In the genomic region with DNA sequence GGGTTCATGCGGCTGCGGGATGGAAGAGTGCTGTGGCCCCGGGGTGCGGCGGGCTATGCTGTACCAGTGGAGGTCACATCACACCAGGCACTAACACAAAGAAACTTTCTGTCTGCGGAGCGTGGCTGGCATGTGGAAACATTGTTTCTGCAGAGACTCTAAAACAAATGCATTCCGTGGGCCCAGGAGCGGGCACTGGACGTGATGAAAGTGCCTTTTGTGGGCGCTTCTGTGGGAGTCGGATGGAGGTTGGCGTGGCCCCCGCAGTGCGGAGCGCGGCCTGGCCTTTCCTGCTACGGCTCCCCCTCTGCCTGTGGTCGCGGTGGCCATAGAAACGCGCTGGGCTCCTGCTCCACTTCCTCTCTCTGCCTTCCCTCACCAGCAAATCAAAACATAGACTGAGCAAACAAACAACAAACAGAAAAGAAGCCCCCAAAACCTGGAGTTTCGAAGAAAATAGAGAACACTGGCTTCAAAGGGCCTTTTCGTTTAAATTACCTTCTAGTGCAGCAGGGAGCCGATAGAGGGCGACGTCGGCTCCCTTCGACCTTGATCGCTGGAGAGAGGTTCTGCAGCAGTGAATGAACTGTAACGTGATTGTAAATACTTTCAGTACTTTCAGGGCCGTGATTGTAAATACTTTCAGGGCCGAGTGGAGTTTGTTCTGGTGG, we compare ENCODE assay signal across 8 cellular contexts. TPM values are rescaled to one million over a fixed set of nuclear protein-coding genes. Genes with fewer than 3 reads are reported as not detected.
DNase-seq lines count a peak whose midpoint lies in the region; ATAC-seq and TF ChIP-seq lines count a peak whose summit lies in the region.

No MANE protein-coding gene starts in this region.

- peaks cover 6% of the 10 kb centered on the region for H3K4me1 Mint-ChIP-seq in Caco-2 (ENCODE audit: low read depth, unreplicated experiment)

- BruUV-seq in Caco-2 (replicated peaks; lab: Mats Ljungman, UMichigan), result no TSS peak

- no peaks in the 10 kb centered on the region for H3K27me3 ChIP-seq in Caco-2 (replicated peaks; ENCODE audit: control insufficient read depth, insufficient read depth, low read length)
- H3K27me3 ChIP-seq in left lung, result no peaks in the 10 kb centered on the region

- peak; percentile 86 for ATAC-seq in GM19452 (IDR thresholded peaks at IDR 0.05; ENCODE audit: unreplicated experiment)
- peak; percentile 77 for ATAC-seq in HG03521 (IDR thresholded peaks at IDR 0.05; ENCODE audit: unreplicated experiment)
- ATAC-seq in left lung, result peak; percentile 95

- peak overlapping the region; percentile 25 for H3K4me3 Mint-ChIP-seq in Caco-2 (ENCODE audit: unreplicated experiment)

- POLR2A ChIA-PET in Caco-2 (lab: Charles Lee), result no interaction called here

- CTCF ChIA-PET in Caco-2 (lab: Charles Lee), result interaction anchor here (0.7 to 1.2 kb wide), 3 partner anchors 20 to 128 kb away, joined by 3 to 7 read pairs (median 3); no protein-coding TSS in a partner anchor

- H3K4me3 ChIP-seq in Caco-2 (ENCODE audit: low read depth, low read length) (no peak overlapping the region), left lung (peak overlapping the region in 1 of 2 donors; percentile 28)

- in situ Hi-C loops in T47D (cut with HindIII; ENCODE audit: low pct_unique_long_range_greater_than_20kb, low sequenced_read_pairs), result no loop called here

- intact Hi-C loops in Caco-2 (cut with micrococcal nuclease; ENCODE audit: unreplicated experiment), result loop anchor here (1.0 kb wide), 1 partner anchor 64 kb away; no protein-coding TSS in a partner anchor
- intact Hi-C loops in left lung (cut with DNase I), result no loop called here

- DNase-seq in Caco-2 (peak in 1 of 2 experiments; percentile 53), T-helper 2 cell (peak in 4 of 5 experiments; percentile 19 to 74 (median 22)), T47D (ENCODE audit: low read depth in 1 of 2, low spot score in 1 of 2) (peak; percentile 18 to 50), left lung (peak in 1 of 2 donors; percentile 81), NCI-H1105 treated with DMSO at 0.1 percent for 48 hours (lab: John Stamatoyannopoulos, UW) (no peak)
- DNase-seq in stimulated activated CD8-positive, alpha-beta memory T cell treated with anti-CD3 and anti-CD28 coated beads, Interleukin-2, amount 100 ng/mL, for 48 hours (ENCODE audit: low read depth in 2 of 2), result peak; percentile 17 to 26

- H3K36me3 Mint-ChIP-seq in Caco-2 (ENCODE audit: insufficient read depth, unreplicated experiment), result no peaks in the 10 kb centered on the region

- H3K4me1 ChIP-seq in Caco-2 (no peaks in the 10 kb centered on the region), left lung (peaks cover 0 to 6% of the 10 kb centered on the region in 2 donors)

- H3K9me3 Mint-ChIP-seq in Caco-2 (ENCODE audit: unreplicated experiment), result no peaks in the 10 kb centered on the region

- H3K9me3 ChIP-seq in Caco-2, result no peaks in the 10 kb centered on the region
- H3K9me3 ChIP-seq in left lung, result no peaks in the 10 kb centered on the region

- no peak overlapping the region for H3K27ac Mint-ChIP-seq in Caco-2 (ENCODE audit: unreplicated experiment)

- peak overlapping the region in 1 of 2 donors; percentile 63 for H3K27ac ChIP-seq in left lung

- no peaks in the 10 kb centered on the region for H3K36me3 ChIP-seq in Caco-2 (ENCODE audit: control insufficient read depth, insufficient read depth, low read length)
- H3K36me3 ChIP-seq in left lung, result no peaks in the 10 kb centered on the region

- TF ChIP-seq CTCF in Caco-2 (IDR thresholded peaks at IDR 0.05; ENCODE audit: insufficient read depth in 1 of 2, low read depth in 1 of 2, low read length in 1 of 2, severe bottlenecking in 1 of 2, unreplicated experiment in 1 of 2) (peak; percentile 72 to 78), left lung (IDR thresholded peaks at IDR 0.05) (peak; percentile 51 to 69)

- no peaks in the 10 kb centered on the region for H3K27me3 Mint-ChIP-seq in Caco-2 (ENCODE audit: insufficient read depth, unreplicated experiment)

RNA-seq across cellular contexts. Expression of gene KIF5C, which starts 51.4 kb away (rescaled TPM):
- total RNA-seq in Caco-2 (2022) (1.1 and 1.5 TPM in 2 replicates), left lung (under 1 TPM; 0.92 to 0.96 TPM)
